14 cellular contexts compared by ENCODE assay signal in genomic region chr4:125519376-125520171, GRCh38.
"Had no signal": no experiment of that assay in that cellular context is flagged by ENCODE, and none has a peak within 500 bp of the region (broad histone marks: within the 10 kb centered on the region; RNA-seq: fewer than 3 reads in every experiment).

No MANE protein-coding gene starts in this region.

- H3K4me3 Mint-ChIP-seq: activated CD4-positive, alpha-beta T cell treated with anti-CD3 and anti-CD28 coated beads for 36 hours; activated CD8-positive, alpha-beta T cell treated with anti-CD3 and anti-CD28 coated beads for 36 hours; activated T-cell treated with anti-CD3 and anti-CD28 coated beads, Interleukin-2, amount 50 U/mL, for 72 hours; stimulated activated effector memory CD8-positive, alpha-beta T cell treated with anti-CD3 and anti-CD28 coated beads, Interleukin-12 subunit alpha, Interleukin-12 subunit beta, amount 100 ng/mL, for 72 hours had no signal

- H3K36me3 Mint-ChIP-seq: stimulated activated effector memory CD8-positive, alpha-beta T cell treated with anti-CD3 and anti-CD28 coated beads, Interleukin-12 subunit alpha, Interleukin-12 subunit beta, amount 100 ng/mL, for 72 hours had no signal

- H3K27ac ChIP-seq: neutrophil, tibial nerve, vagina, WERI-Rb-1 had no signal

- ATAC-seq: activated CD4-positive, alpha-beta T cell treated with anti-CD3 and anti-CD28 coated beads for 36 hours; activated CD8-positive, alpha-beta T cell treated with anti-CD3 and anti-CD28 coated beads for 36 hours; activated T-cell treated with anti-CD3 and anti-CD28 coated beads, Interleukin-2, amount 50 U/mL, for 72 hours; esophagus mucosa; left ventricle myocardium superior; stimulated activated effector memory CD8-positive, alpha-beta T cell treated with anti-CD3 and anti-CD28 coated beads, Interleukin-12 subunit alpha, Interleukin-12 subunit beta, amount 100 ng/mL, for 72 hours had no signal

- H3K4me1 Mint-ChIP-seq: activated CD4-positive, alpha-beta T cell treated with anti-CD3 and anti-CD28 coated beads for 36 hours; stimulated activated effector memory CD8-positive, alpha-beta T cell treated with anti-CD3 and anti-CD28 coated beads, Interleukin-12 subunit alpha, Interleukin-12 subunit beta, amount 100 ng/mL, for 72 hours had no signal

- H3K27ac Mint-ChIP-seq: activated CD4-positive, alpha-beta T cell treated with anti-CD3 and anti-CD28 coated beads for 36 hours; activated CD8-positive, alpha-beta T cell treated with anti-CD3 and anti-CD28 coated beads for 36 hours; activated T-cell treated with anti-CD3 and anti-CD28 coated beads, Interleukin-2, amount 50 U/mL, for 72 hours; stimulated activated effector memory CD8-positive, alpha-beta T cell treated with anti-CD3 and anti-CD28 coated beads, Interleukin-12 subunit alpha, Interleukin-12 subunit beta, amount 100 ng/mL, for 72 hours had no signal

- H3K27me3 Mint-ChIP-seq: activated CD4-positive, alpha-beta T cell treated with anti-CD3 and anti-CD28 coated beads for 36 hours; activated CD8-positive, alpha-beta T cell treated with anti-CD3 and anti-CD28 coated beads for 36 hours had no signal

- H3K4me1 ChIP-seq: vagina had no signal

- H3K36me3 ChIP-seq: neutrophil, right atrium auricular region, tibial nerve, vagina, WERI-Rb-1 had no signal

- H3K4me3 ChIP-seq: right atrium auricular region, tibial nerve, vagina had no signal

- DNase-seq: activated CD4-positive, alpha-beta T cell treated with anti-CD3 and anti-CD28 coated beads for 36 hours; activated CD8-positive, alpha-beta memory T cell treated with anti-CD3 and anti-CD28 coated beads, Interleukin-2, amount 50 U/mL, for 4 hours; activated CD8-positive, alpha-beta T cell treated with anti-CD3 and anti-CD28 coated beads for 36 hours; activated naive CD4-positive, alpha-beta T cell treated with Interleukin-2 at 50 U/mL for 16 hours; activated T-cell treated with anti-CD3 and anti-CD28 coated beads, Interleukin-2, amount 50 U/mL, for 72 hours; left ventricle myocardium superior; posterior cingulate gyrus; WERI-Rb-1 had no signal

- H3K27me3 ChIP-seq: neutrophil, right atrium auricular region, tibial nerve, vagina had no signal

- H3K9me3 ChIP-seq: neutrophil, vagina had no signal
